10 cellular contexts compared by ENCODE assay signal in the genomic region with DNA sequence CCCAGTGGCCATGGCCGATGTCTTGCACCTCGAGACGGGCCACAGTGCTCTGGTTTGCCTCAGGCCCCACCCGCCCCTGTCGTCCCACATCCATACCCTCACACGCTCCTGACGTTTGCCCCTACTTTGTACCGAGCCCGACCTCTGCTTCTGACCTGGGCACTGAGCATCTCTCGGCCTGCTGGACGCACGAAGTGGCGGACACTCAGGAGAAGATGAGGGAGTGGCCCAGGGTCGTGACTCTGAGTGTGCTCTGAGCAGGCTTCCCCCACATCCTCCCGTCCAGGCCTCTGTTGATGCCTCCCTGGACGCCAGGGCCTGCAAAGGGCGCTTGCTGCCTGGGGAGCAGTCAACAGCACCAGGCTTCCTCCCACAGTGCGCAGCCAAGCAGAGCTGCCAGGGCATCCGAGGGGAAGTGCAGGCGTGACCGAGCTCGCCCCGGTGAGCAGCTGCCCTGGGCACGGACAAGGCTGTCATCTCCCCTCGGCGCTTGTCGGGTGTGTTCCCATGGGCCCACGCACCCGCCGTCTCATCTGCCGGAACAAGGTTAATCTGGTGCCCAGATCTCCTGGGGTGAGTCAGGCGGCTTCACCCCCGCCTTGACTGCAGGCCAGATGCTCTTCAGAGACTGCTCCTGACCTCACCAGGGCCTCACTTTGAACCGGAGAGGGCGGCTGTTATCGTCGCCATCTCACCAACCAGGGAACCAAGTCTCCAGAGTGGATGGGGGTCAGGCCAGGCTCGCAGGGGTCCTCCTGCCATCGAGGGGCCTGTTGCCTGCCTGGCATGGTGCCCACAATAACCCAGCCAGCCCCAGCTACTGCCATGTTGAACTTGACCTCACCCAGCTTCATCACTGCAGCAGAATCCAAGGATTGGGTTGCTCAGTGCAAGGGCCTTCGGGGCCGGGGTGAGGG. TPM values are rescaled to one million over a fixed set of nuclear protein-coding genes. Genes with fewer than 3 reads are reported as not detected.
DNase-seq lines count a peak whose midpoint lies in the region; ATAC-seq, FAIRE-seq and TF ChIP-seq lines count a peak whose summit lies in the region.
"Had no signal": no experiment of that assay in that cellular context is flagged by ENCODE, and none has a peak within 500 bp of the region (broad histone marks: within the 10 kb centered on the region; RNA-seq: fewer than 3 reads in every experiment).

No MANE protein-coding gene starts in this region.

- no peaks in the 10 kb centered on the region for H3K9me3 Mint-ChIP-seq in Caco-2 (ENCODE audit: unreplicated experiment)
- H3K9me3 Mint-ChIP-seq: activated B cell treated with CpG ODN at 0.5 μM for 24 hours had no signal

- peaks cover 3 to 16% of the 10 kb centered on the region in 2 experiments for H4K20me1 ChIP-seq in H1 (replicated peaks in 1 of 2; ENCODE audit: control insufficient read depth in 1 of 2, insufficient read depth in 2 of 2, low read length in 2 of 2)

- TF ChIP-seq POLR2A in H1 (IDR thresholded peaks at IDR 0.05; ENCODE audit: control extremely low read depth in 1 of 2, low read depth in 2 of 2, low read length in 2 of 2) = no peak

- H3K4me1 Mint-ChIP-seq in Caco-2 (ENCODE audit: low read depth, unreplicated experiment) = no peaks in the 10 kb centered on the region

- intact Hi-C loops in Caco-2 (cut with micrococcal nuclease; ENCODE audit: unreplicated experiment) = no loop called here

- no peak for TF ChIP-seq CTCF in H1 (IDR thresholded peaks at IDR 0.05; ENCODE audit: control extremely low read depth in 1 of 3, insufficient read depth in 1 of 3, low read depth in 1 of 3, low read length in 3 of 3)
- no peak for TF ChIP-seq CTCF in Caco-2 (IDR thresholded peaks at IDR 0.05; ENCODE audit: insufficient read depth in 1 of 2, low read depth in 1 of 2, low read length in 1 of 2, severe bottlenecking in 1 of 2, unreplicated experiment in 1 of 2)

- H3K79me2 ChIP-seq in H1 (ENCODE audit: control insufficient read depth in 1 of 2, insufficient read depth in 2 of 2, low read length in 2 of 2) = no peaks in the 10 kb centered on the region

- H2BK120ac ChIP-seq in H1 (replicated peaks; ENCODE audit: low read depth, low read length) = no peak overlapping the region

- 92% methylated on average over 37 of the region's 41 CpGs; no CpG with 5 or more reads in 1 of the 2 experiments for WGBS in H1 (ENCODE audit: extremely low coverage in 1 of 2, insufficient coverage in 1 of 2, insufficient read length in 1 of 2, insufficient replicate concordance in 2 of 2, low coverage in 1 of 2, low lambda C conversion rate in 2 of 2, missing lambda C conversion rate in 1 of 2), 2 experiments

- no peaks in the 10 kb centered on the region for H3K79me1 ChIP-seq in H1 (ENCODE audit: low read depth, low read length)

- ATAC-seq in HG03439 (IDR thresholded peaks at IDR 0.05; ENCODE audit: unreplicated experiment) = no peak
- ATAC-seq in GM21423 (IDR thresholded peaks at IDR 0.05; ENCODE audit: unreplicated experiment) = no peak
- ATAC-seq in HG02571 (IDR thresholded peaks at IDR 0.05; ENCODE audit: unreplicated experiment) = no peak

- H3K4me2 ChIP-seq in H1 (ENCODE audit: insufficient read depth in 1 of 2, low read depth in 2 of 2, low read length in 2 of 2) (no peak overlapping the region), skeletal muscle satellite cell (ENCODE audit: low read length) (peak overlapping the region; percentile 69)

- H3K27me3 Mint-ChIP-seq in Caco-2 (ENCODE audit: insufficient read depth, unreplicated experiment) = no peaks in the 10 kb centered on the region
- H3K27me3 Mint-ChIP-seq: activated B cell treated with CpG ODN at 0.5 μM for 24 hours had no signal

- TF ChIP-seq EP300 in H1 (IDR thresholded peaks at IDR 0.05; ENCODE audit: borderline replicate concordance in 1 of 2, low read depth in 2 of 2, low read length in 2 of 2) = no peak

- H3K23me2 ChIP-seq in H1 (ENCODE audit: low read depth, low read length) = no peaks in the 10 kb centered on the region; the same call in 1 of the 2 replicates

- H3K14ac ChIP-seq in H1 (ENCODE audit: insufficient read length) = no peak overlapping the region

- H3K27ac Mint-ChIP-seq in Caco-2 (ENCODE audit: unreplicated experiment) = no peak overlapping the region
- H3K27ac Mint-ChIP-seq: activated B cell treated with CpG ODN at 0.5 μM for 24 hours had no signal

- H2AK5ac ChIP-seq in H1 (ENCODE audit: low read depth, low read length) = no peak overlapping the region

- peak overlapping the region; percentile 14; the same call in 1 of the 2 replicates for H4K8ac ChIP-seq in H1 (ENCODE audit: extremely low read depth, insufficient read depth, low read length)

- H3K18ac ChIP-seq in H1 (ENCODE audit: extremely low read depth, low read length) = no peak overlapping the region

- H2BK20ac ChIP-seq in H1 (ENCODE audit: low read length) = no peak overlapping the region

- CTCF ChIA-PET in H1 (lab: Charles Lee; ENCODE audit: partially characterized antibody) = interaction anchor here (1.0 to 1.1 kb wide), 2 partner anchors 24 to 92 kb away, joined by 3 read pairs; no protein-coding TSS in a partner anchor
- CTCF ChIA-PET in Caco-2 (lab: Charles Lee) = interaction anchor here (0.6 to 1.0 kb wide), 2 partner anchors 16 to 83 kb away, joined by 3 to 6 read pairs; no protein-coding TSS in a partner anchor

- no peaks in the 10 kb centered on the region for H3K36me3 ChIP-seq in H1 (ENCODE audit: control insufficient read depth in 2 of 4, insufficient read depth in 4 of 4, low read length in 3 of 4)
- H3K36me3 ChIP-seq in skeletal muscle satellite cell (ENCODE audit: insufficient read depth, low read length) = no peaks in the 10 kb centered on the region
- no peaks in the 10 kb centered on the region for H3K36me3 ChIP-seq in Caco-2 (ENCODE audit: control insufficient read depth, insufficient read depth, low read length)
- H3K36me3 ChIP-seq: cardiac muscle cell had no signal

- H3K36me3 Mint-ChIP-seq in Caco-2 (ENCODE audit: insufficient read depth, unreplicated experiment) = peaks cover 21% of the 10 kb centered on the region

- H3K4me3 Mint-ChIP-seq in Caco-2 (ENCODE audit: unreplicated experiment) = no peak overlapping the region
- H3K4me3 Mint-ChIP-seq: activated B cell treated with CpG ODN at 0.5 μM for 24 hours had no signal

- no peak for TF ChIP-seq RAD21 in H1 (IDR thresholded peaks at IDR 0.05 in 1 of 2, conservative IDR thresholded peaks at IDR 0.05 in 1 of 2; ENCODE audit: low read depth in 2 of 2, low read length in 2 of 2)

- POLR2A ChIA-PET in H1 (lab: Charles Lee; ENCODE audit: partially characterized antibody) = interaction anchor here (0.8 to 2.6 kb wide), 4 partner anchors 9 to 67 kb away, joined by 3 to 11 read pairs (median 4); no protein-coding TSS in a partner anchor
- POLR2A ChIA-PET in Caco-2 (lab: Charles Lee) = no interaction called here

- H3K9ac ChIP-seq in H1 (replicated peaks in 1 of 4; ENCODE audit: extremely low read depth in 1 of 4, low read depth in 3 of 4, low read length in 3 of 4) (no peak overlapping the region), skeletal muscle satellite cell (ENCODE audit: low read depth, low read length) (peak overlapping the region; percentile 18)

- H3K27me3 ChIP-seq in H1 (replicated peaks in 1 of 4; ENCODE audit: control insufficient read depth in 3 of 4, extremely low read depth in 1 of 4, insufficient read depth in 3 of 4, low read length in 3 of 4) (peaks cover 2 to 31% (median 23%) of the 10 kb centered on the region in 4 experiments; a peak in 5 of 7 replicates), skeletal muscle satellite cell (ENCODE audit: control insufficient read depth, insufficient read depth, low read length) (no peaks in the 10 kb centered on the region), Caco-2 (replicated peaks; ENCODE audit: control insufficient read depth, insufficient read depth, low read length) (no peaks in the 10 kb centered on the region)
- H3K27me3 ChIP-seq: cardiac muscle cell had no signal

- H3K27ac ChIP-seq in H1 (ENCODE audit: low read depth, low read length) = no peak overlapping the region
- H3K27ac ChIP-seq: cardiac muscle cell had no signal

- H3K4me3 ChIP-seq in H1 (ENCODE audit: extremely low read depth in 1 of 4, insufficient read depth in 2 of 4, low read depth in 3 of 4, low read length in 4 of 4) (no peak overlapping the region), skeletal muscle satellite cell (ENCODE audit: low read length) (peak overlapping the region; percentile 6), Caco-2 (ENCODE audit: low read depth, low read length) (no peak overlapping the region)
- H3K4me3 ChIP-seq: cardiac muscle cell had no signal

- H2BK15ac ChIP-seq in H1 (ENCODE audit: low read length) = no peak overlapping the region

- no peak overlapping the region for H3K23ac ChIP-seq in H1 (ENCODE audit: insufficient read length)

- H4K91ac ChIP-seq in H1 (replicated peaks; ENCODE audit: insufficient read length, low read length) = no peak overlapping the region

- H3K4ac ChIP-seq in H1 (replicated peaks; ENCODE audit: insufficient read length, low read depth, low read length) = no peak overlapping the region

- H3K56ac ChIP-seq in H1 (replicated peaks; ENCODE audit: insufficient read length, low read depth, low read length) = no peak overlapping the region

- H3K9me3 ChIP-seq in H1 (ENCODE audit: insufficient read depth in 2 of 2, low read depth in 1 of 2, low read length in 1 of 2) = no peaks in the 10 kb centered on the region
- H3K9me3 ChIP-seq in skeletal muscle satellite cell (replicated peaks; ENCODE audit: low read length) = no peaks in the 10 kb centered on the region
- no peaks in the 10 kb centered on the region for H3K9me3 ChIP-seq in Caco-2

- H2BK12ac ChIP-seq in H1 (ENCODE audit: low read depth, low read length) = 0 out of 2 replicates have a peak overlapping the region, but pooled peaks have one; percentile 9

- BruUV-seq in Caco-2 (replicated peaks; lab: Mats Ljungman, UMichigan) = no TSS peak

- no peak overlapping the region for H2AFZ ChIP-seq in H1 (ENCODE audit: low read length)

- DNase-seq in GM04503 (ENCODE audit: low read depth) (peak; percentile 71), NCI-H510A (lab: John Stamatoyannopoulos, UW) (peak; percentile 54), H1 (ENCODE audit: low read depth in 1 of 2, low spot score in 2 of 2) (no peak), Caco-2 (no peak)
- DNase-seq: activated B cell treated with CpG ODN at 0.5 μM for 24 hours had no signal

- no peak for FAIRE-seq in H1 (lab: Jason Lieb, UNC)

- H2BK5ac ChIP-seq in H1 (ENCODE audit: low read depth, low read length) = no peak overlapping the region

- H3K4me1 ChIP-seq in H1 (replicated peaks in 1 of 4; ENCODE audit: control insufficient read depth in 3 of 4, insufficient read depth in 4 of 4, low read length in 3 of 4) = peaks cover 0 to 11% (median 4%) of the 10 kb centered on the region in 4 experiments; a peak in 3 of 7 replicates
- peaks cover 45% of the 10 kb centered on the region for H3K4me1 ChIP-seq in skeletal muscle satellite cell (ENCODE audit: control insufficient read depth, insufficient read depth, low read length)
- no peaks in the 10 kb centered on the region for H3K4me1 ChIP-seq in Caco-2

- no peak overlapping the region for H4K5ac ChIP-seq in H1 (ENCODE audit: insufficient read length, low read depth, low read length)

RNA-seq across cellular contexts. Expression of gene COMP, which starts 27.2 kb away (rescaled TPM):
- 0.17 and 0.25 TPM in 2 replicates for total RNA-seq in H1 (2021; fragmentation: NEBNext Ultra II Directional; extraction: Animal tissue kit (Norgen Biotek cat#: 25700))
- 0.17 and 0.35 TPM in 2 replicates for polyA plus RNA-seq in H1 (2011; rRNA removed)
- polyA plus RNA-seq in H1 (2011; cell fraction: cytosol; rRNA removed) = 0.37 TPM
- polyA plus RNA-seq in H1 (2011; cell fraction: nucleus; rRNA removed) = 0.91 TPM
- polyA plus RNA-seq in H1 (2012, experiment 1 of 2) = 0.09 to 0.24 TPM (median 0.16 TPM) in 3 of 4 replicates, not detected in the other
- polyA plus RNA-seq in H1 (2012, experiment 2 of 2) = 0.09 TPM
- polyA plus RNA-seq in H1 (2013, experiment 1 of 2) = 0.16 TPM
- 0.15 TPM for polyA plus RNA-seq in H1 (2013, experiment 2 of 2)
- polyA minus RNA-seq in H1 (2011; rRNA and poly(A)+ RNA removed) = 0.19 and 0.29 TPM in 2 replicates
- not detected for polyA minus RNA-seq in H1 (2011; cell fraction: cytosol; rRNA and poly(A)+ RNA removed)
- not detected for polyA minus RNA-seq in H1 (2011; cell fraction: nucleus; rRNA and poly(A)+ RNA removed)
- total RNA-seq in skeletal muscle satellite cell (2012; rRNA removed) = 0.25 and 2.4 TPM in 2 replicates
- 0.14 and 0.16 TPM in 2 replicates for total RNA-seq in Caco-2 (2022)

Comparison
In these comparisons a context has a peak if more than half of its experiments do, and no peak if none do; other contexts are left out.
1. DNase-seq: peak in GM04503 (single experiment) and NCI-H510A (single experiment); none in H1 (0 of 2) and Caco-2 (0 of 2).